12 cellular contexts compared by ENCODE assay signal in genomic region chr18:59861963-59862819, GRCh38. TPM values are rescaled to one million over a fixed set of nuclear protein-coding genes. Genes with fewer than 3 reads are reported as not detected.
A peak's percentile ranks its signal among the peaks of the same experiment; 100 is the strongest.
DNase-seq lines count a peak whose midpoint lies in the region; ATAC-seq and TF ChIP-seq lines count a peak whose summit lies in the region.
"Had no signal": no experiment of that assay in that cellular context is flagged by ENCODE, and none has a peak within 500 bp of the region (broad histone marks: within the 10 kb centered on the region; RNA-seq: fewer than 3 reads in every experiment).

No MANE protein-coding gene starts in this region.

- intact Hi-C loops in tibial artery (cut with DNase I; ENCODE audit: low total_unique reads): no loop called here

- CTCF ChIA-PET in T-cell (lab: Charles Lee): no interaction called here

- H3K27me3 Mint-ChIP-seq in T-cell: peaks cover 0 to 1% of the 10 kb centered on the region in 2 donors

- H3K9ac ChIP-seq in Karpas-422 (ENCODE audit: low read length) (no peak overlapping the region), smooth muscle cell (ENCODE audit: low read depth) (no peak overlapping the region)

- peaks cover 4% of the 10 kb centered on the region for H3F3A ChIP-seq in smooth muscle cell (ENCODE audit: low read depth)

- H3K4me3 ChIP-seq in Karpas-422 (ENCODE audit: low read length): no peak overlapping the region
- H3K4me3 ChIP-seq in smooth muscle cell: no peak overlapping the region
- no peak overlapping the region for H3K4me3 ChIP-seq in tibial artery
- H3K4me3 ChIP-seq: MG63 had no signal

- no peaks in the 10 kb centered on the region for H3K9me2 ChIP-seq in Karpas-422 (replicated peaks; ENCODE audit: insufficient read depth, low read length)

- no peak overlapping the region for H2AFZ ChIP-seq in Karpas-422 (ENCODE audit: low read length)
- no peak overlapping the region for H2AFZ ChIP-seq in smooth muscle cell (ENCODE audit: low read depth)

- no peaks in the 10 kb centered on the region for H3K36me3 Mint-ChIP-seq in T-cell

- ATAC-seq in HG02840 (IDR thresholded peaks at IDR 0.05; ENCODE audit: low FRiP score, unreplicated experiment): peak; percentile 71
- ATAC-seq in T-cell (replicated peaks in 1 of 4): no peak
- ATAC-seq: sciatic nerve, SK-N-SH treated with all-trans-retinoic acid at 6 μM for 48 hours had no signal

- TF ChIP-seq CTCF in smooth muscle cell (IDR thresholded peaks at IDR 0.05; ENCODE audit: borderline replicate concordance, insufficient read depth, poor library complexity, severe bottlenecking): no peak
- no peak for TF ChIP-seq CTCF in tibial artery (IDR thresholded peaks at IDR 0.05)

- H3K27me3 ChIP-seq in Karpas-422 (ENCODE audit: low read length) (no peaks in the 10 kb centered on the region; the same call in 1 of the 2 replicates), smooth muscle cell (ENCODE audit: low read depth) (peaks cover 17% of the 10 kb centered on the region), tibial artery (peaks cover 0 to 4% of the 10 kb centered on the region in 2 donors)
- H3K27me3 ChIP-seq: MG63 had no signal

- WGBS in smooth muscle cell (ENCODE audit: low lambda C conversion rate): 62% methylated on average over 7 of the region's 7 CpGs

- POLR2A ChIA-PET in T-cell (lab: Charles Lee): no interaction called here

- H3K4me1 Mint-ChIP-seq in T-cell: no peaks in the 10 kb centered on the region

- no peaks in the 10 kb centered on the region for H3K36me3 ChIP-seq in Karpas-422 (ENCODE audit: insufficient read depth, low read length)
- no peaks in the 10 kb centered on the region for H3K36me3 ChIP-seq in smooth muscle cell (ENCODE audit: low read depth)
- no peaks in the 10 kb centered on the region for H3K36me3 ChIP-seq in tibial artery
- H3K36me3 ChIP-seq: MG63 had no signal

- no peaks in the 10 kb centered on the region for H3K79me2 ChIP-seq in Karpas-422 (ENCODE audit: low read length)
- H3K79me2 ChIP-seq in smooth muscle cell (ENCODE audit: low read depth): no peaks in the 10 kb centered on the region

- H4K20me1 ChIP-seq in Karpas-422 (ENCODE audit: insufficient read depth, low read depth, low read length) (no peaks in the 10 kb centered on the region), smooth muscle cell (ENCODE audit: low read depth) (no peaks in the 10 kb centered on the region)

- no peak overlapping the region for H3K27ac ChIP-seq in Karpas-422 (ENCODE audit: low read length)
- H3K27ac ChIP-seq in smooth muscle cell (ENCODE audit: low read depth): no peak overlapping the region
- H3K27ac ChIP-seq in tibial artery: no peak overlapping the region

- H3K9me3 ChIP-seq in Karpas-422 (ENCODE audit: low read length) (no peaks in the 10 kb centered on the region), smooth muscle cell (replicated peaks; ENCODE audit: low read depth) (no peaks in the 10 kb centered on the region), tibial artery (no peaks in the 10 kb centered on the region)
- H3K9me3 ChIP-seq: MG63 had no signal

- no peak overlapping the region for H3K27ac Mint-ChIP-seq in T-cell

- H3K9me3 Mint-ChIP-seq in T-cell: no peaks in the 10 kb centered on the region

- H3K4me1 ChIP-seq in Karpas-422 (ENCODE audit: low read length) (peaks cover 12% of the 10 kb centered on the region), smooth muscle cell (ENCODE audit: low read depth) (no peaks in the 10 kb centered on the region), tibial artery (no peaks in the 10 kb centered on the region)

- DNase-seq in NCI-H2171 treated with DMSO at 0.1 percent for 48 hours (lab: John Stamatoyannopoulos, UW) (peak; percentile 20), NCI-H2171 (lab: John Stamatoyannopoulos, UW) (no peak), Karpas-422 (peak; percentile 71), renal cortical epithelial cell (ENCODE audit: low read depth) (peak; percentile 50), T-cell (no peak), smooth muscle cell (lab: John Stamatoyannopoulos, UW; ENCODE audit: unreplicated experiment) (no peak), tibial artery (no peak)
- DNase-seq: MG63; stimulated activated naive CD4-positive, alpha-beta T cell had no signal

- H3K4me2 ChIP-seq in Karpas-422 (ENCODE audit: low read depth, low read length, poor library complexity, severe bottlenecking): no peak overlapping the region
- H3K4me2 ChIP-seq in smooth muscle cell: no peak overlapping the region

- no peak overlapping the region for H3K4me3 Mint-ChIP-seq in T-cell

RNA-seq across cellular contexts. Expression of gene PMAIP1, which starts 37.6 kb away (rescaled TPM):
- 43.4 and 52.8 TPM in 2 replicates for total RNA-seq in Karpas-422 (2014; rRNA removed; shearing (Covaris generic); ENCODE audit: low replicate concordance)
- total RNA-seq in renal cortical epithelial cell: 11.6 and 69.3 TPM in 2 replicates
- 10 to 100 TPM; 17.8 to 81.5 (median 20.4) TPM for total RNA-seq in T-cell
- 35.9 and 37.5 TPM in 2 replicates for total RNA-seq in smooth muscle cell
- polyA plus RNA-seq in smooth muscle cell: 18.0 and 36.7 TPM in 2 replicates

Comparison
In these comparisons a context has a peak if more than half of its experiments do, and no peak if none do; other contexts are left out.
1. DNase-seq: peak in NCI-H2171 treated with DMSO at 0.1 percent for 48 hours (single experiment), Karpas-422 (single experiment) and renal cortical epithelial cell (single experiment); none in NCI-H2171 (single experiment), T-cell (0 of 34), smooth muscle cell (single experiment) and tibial artery (0 of 2).